Comparison of ENCODE assay signal across 34 cellular contexts in genomic region chr6:79133173-79133572, GRCh38.
"Had no signal": no experiment of that assay in that cellular context is flagged by ENCODE, and none has a peak within 500 bp of the region (broad histone marks: within the 10 kb centered on the region; RNA-seq: fewer than 3 reads in every experiment).

No MANE protein-coding gene starts in this region.

- H3K4me3 ChIP-seq: MG63 had no signal

- DNase-seq: Karpas-422, Kasumi-1, MG63, MM.1S, MV-4-11, NCI-H1048, NCI-H1092, NCI-H1092 treated with DMSO at 0.1 percent for 48 hours, NCI-H1105, NCI-H1105 treated with DMSO at 0.1 percent for 48 hours, NCI-H1417, NCI-H1417 treated with DMSO at 0.1 percent for 48 hours, NCI-H1436, NCI-H1436 treated with DMSO at 0.1 percent for 48 hours, NCI-H146, NCI-H1694, NCI-H1694 treated with DMSO at 0.1 percent for 48 hours, NCI-H187, NCI-H187 treated with DMSO at 0.1 percent for 48 hours, NCI-H1930, NCI-H2029, NCI-H2029 treated with DMSO at 0.1 percent for 48 hours, NCI-H2081, NCI-H2081 treated with DMSO at 0.1 percent for 48 hours, NCI-H2107, NCI-H2171, NCI-H2171 treated with DMSO at 0.1 percent for 48 hours, NCI-H2227 treated with DMSO at 0.1 percent for 48 hours, NCI-H226, NCI-H345, NCI-H446, NCI-H446 treated with DMSO at 0.1 percent for 48 hours, NCI-H510A, NCI-H510A treated with DMSO at 0.1 percent for 48 hours had no signal

- H3K36me3 ChIP-seq: MG63 had no signal
